In the genomic region with DNA sequence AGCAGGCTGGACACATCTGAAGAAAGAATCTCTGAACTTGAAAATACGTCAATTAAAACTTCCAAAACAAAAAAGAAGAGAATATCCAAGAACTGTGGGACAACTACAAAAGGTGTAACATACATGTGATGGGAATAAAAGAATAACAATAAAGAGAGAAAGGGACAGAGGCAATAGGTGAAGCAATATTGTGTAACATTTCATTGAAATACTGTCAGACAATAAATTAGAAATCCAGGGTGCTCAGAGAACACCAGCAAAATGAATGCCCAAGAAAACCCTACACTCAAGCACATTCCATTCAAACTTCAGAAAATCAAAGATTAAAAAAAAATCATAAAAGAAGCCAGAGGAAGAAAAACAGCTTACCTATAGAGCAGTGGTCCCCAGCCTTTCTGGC, we compare ENCODE assay signal across 2 cellular contexts.
TF ChIP-seq lines count a peak whose summit lies in the region.

No MANE protein-coding gene starts in this region.

TF ChIP-seq in HepG2, 621 proteins besides CTCF, POLR2A, EP300 and RAD21:
- TF ChIP-seq TRIM24 (CRISPR knock-in tag; IDR thresholded peaks at IDR 0.05) (no peak), CEBPB (IDR thresholded peaks at IDR 0.05; ENCODE audit: borderline replicate concordance, low read depth, low read length) (peak; percentile 62; the same call in 1 of the 2 replicates)
TF ChIP-seq in HepG2: peak in this region for 1.

TF ChIP-seq in IMR-90, 13 proteins besides CTCF, POLR2A, EP300 and RAD21:
- TF ChIP-seq CEBPB (IDR thresholded peaks at IDR 0.05; ENCODE audit: low read depth, low read length) (peak; percentile 33; the same call in 1 of the 2 replicates), SMC3 (IDR thresholded peaks at IDR 0.05; ENCODE audit: low read depth, low read length) (no peak)
TF ChIP-seq in IMR-90: peak in this region for 1.
